14 cellular contexts compared by ENCODE assay signal in genomic region chr19:8558325-8558724, GRCh38.
DNase-seq lines count a peak whose midpoint lies in the region; ATAC-seq lines count a peak whose summit lies in the region.
"Had no signal": no experiment of that assay in that cellular context is flagged by ENCODE, and none has a peak within 500 bp of the region (broad histone marks: within the 10 kb centered on the region; RNA-seq: fewer than 3 reads in every experiment).

No MANE protein-coding gene starts in this region.

- no peak for ATAC-seq in stimulated activated naive CD8-positive, alpha-beta T cell treated with anti-CD3 and anti-CD28 coated beads, Interleukin-15, amount 100 ng/mL, for 72 hours
- no peak for ATAC-seq in effector memory CD8-positive, alpha-beta T cell (replicated peaks)
- ATAC-seq in HG02798 (IDR thresholded peaks at IDR 0.05; ENCODE audit: poor library complexity, unreplicated experiment) (no peak), GM21717 (IDR thresholded peaks at IDR 0.05; ENCODE audit: unreplicated experiment) (no peak)

- no peaks in the 10 kb centered on the region for H3K9me3 Mint-ChIP-seq in T-helper 2 cell treated with Interferon-gamma antibody and Interleukin-4, amounts not matched to agents 5 μg/mL and 100 μg/mL, for 36 hours
- H3K9me3 Mint-ChIP-seq in stimulated activated naive CD8-positive, alpha-beta T cell treated with anti-CD3 and anti-CD28 coated beads, Interleukin-15, Interleukin-2, amounts not matched to agents 100 ng/mL and 50 ng/mL, for 24 hours = no peaks in the 10 kb centered on the region
- no peaks in the 10 kb centered on the region for H3K9me3 Mint-ChIP-seq in stimulated activated naive CD8-positive, alpha-beta T cell treated with anti-CD3 and anti-CD28 coated beads, Interleukin-15, amount 100 ng/mL, for 72 hours
- H3K9me3 Mint-ChIP-seq in effector memory CD8-positive, alpha-beta T cell = no peaks in the 10 kb centered on the region

- no peak overlapping the region for H3K4me3 Mint-ChIP-seq in T-helper 2 cell treated with Interferon-gamma antibody and Interleukin-4, amounts not matched to agents 5 μg/mL and 100 μg/mL, for 36 hours
- H3K4me3 Mint-ChIP-seq in stimulated activated naive CD8-positive, alpha-beta T cell treated with anti-CD3 and anti-CD28 coated beads, Interleukin-15, Interleukin-2, amounts not matched to agents 100 ng/mL and 50 ng/mL, for 24 hours = no peak overlapping the region
- H3K4me3 Mint-ChIP-seq in stimulated activated naive CD8-positive, alpha-beta T cell treated with anti-CD3 and anti-CD28 coated beads, Interleukin-15, amount 100 ng/mL, for 72 hours = no peak overlapping the region
- H3K4me3 Mint-ChIP-seq in effector memory CD8-positive, alpha-beta T cell = peak overlapping the region; percentile 53 to 74

- H3K36me3 Mint-ChIP-seq in T-helper 2 cell treated with Interferon-gamma antibody and Interleukin-4, amounts not matched to agents 5 μg/mL and 100 μg/mL, for 36 hours (ENCODE audit: low read depth) = peaks cover 53% of the 10 kb centered on the region
- no peaks in the 10 kb centered on the region for H3K36me3 Mint-ChIP-seq in stimulated activated naive CD8-positive, alpha-beta T cell treated with anti-CD3 and anti-CD28 coated beads, Interleukin-15, Interleukin-2, amounts not matched to agents 100 ng/mL and 50 ng/mL, for 24 hours (ENCODE audit: low read depth)
- peaks cover 74% of the 10 kb centered on the region for H3K36me3 Mint-ChIP-seq in effector memory CD8-positive, alpha-beta T cell (ENCODE audit: insufficient read depth)

- peak overlapping the region; percentile 57 for H3K27ac Mint-ChIP-seq in T-helper 2 cell treated with Interferon-gamma antibody and Interleukin-4, amounts not matched to agents 5 μg/mL and 100 μg/mL, for 36 hours
- peak overlapping the region; percentile 79 for H3K27ac Mint-ChIP-seq in stimulated activated naive CD8-positive, alpha-beta T cell treated with anti-CD3 and anti-CD28 coated beads, Interleukin-15, Interleukin-2, amounts not matched to agents 100 ng/mL and 50 ng/mL, for 24 hours
- no peak overlapping the region for H3K27ac Mint-ChIP-seq in stimulated activated naive CD8-positive, alpha-beta T cell treated with anti-CD3 and anti-CD28 coated beads, Interleukin-15, amount 100 ng/mL, for 72 hours
- peak overlapping the region; percentile 94 to 98 for H3K27ac Mint-ChIP-seq in effector memory CD8-positive, alpha-beta T cell

- no peaks in the 10 kb centered on the region for H3K27me3 Mint-ChIP-seq in T-helper 2 cell treated with Interferon-gamma antibody and Interleukin-4, amounts not matched to agents 5 μg/mL and 100 μg/mL, for 36 hours (ENCODE audit: low read depth)
- H3K27me3 Mint-ChIP-seq in stimulated activated naive CD8-positive, alpha-beta T cell treated with anti-CD3 and anti-CD28 coated beads, Interleukin-15, Interleukin-2, amounts not matched to agents 100 ng/mL and 50 ng/mL, for 24 hours = no peaks in the 10 kb centered on the region
- no peaks in the 10 kb centered on the region for H3K27me3 Mint-ChIP-seq in stimulated activated naive CD8-positive, alpha-beta T cell treated with anti-CD3 and anti-CD28 coated beads, Interleukin-15, amount 100 ng/mL, for 72 hours
- no peaks in the 10 kb centered on the region for H3K27me3 Mint-ChIP-seq in effector memory CD8-positive, alpha-beta T cell

- no peak for DNase-seq in T-helper 2 cell treated with Interferon-gamma antibody and Interleukin-4, amounts not matched to agents 5 μg/mL and 100 μg/mL, for 36 hours (ENCODE audit: low spot score)
- DNase-seq in T-helper 2 cell (no peak), AG20443 (ENCODE audit: low spot score) (no peak)
- DNase-seq in stimulated activated naive CD8-positive, alpha-beta T cell treated with anti-CD3 and anti-CD28 coated beads, Interleukin-15, amount 100 ng/mL, for 72 hours = no peak
- no peak for DNase-seq in effector memory CD8-positive, alpha-beta T cell
- DNase-seq: 8988T, activated gamma-delta T cell, mucosa of descending colon, NCI-H1436, sigmoid colon, trophoblast cell had no signal

- H3K4me1 Mint-ChIP-seq in T-helper 2 cell treated with Interferon-gamma antibody and Interleukin-4, amounts not matched to agents 5 μg/mL and 100 μg/mL, for 36 hours (ENCODE audit: low read depth) = peaks cover 19% of the 10 kb centered on the region
- peaks cover 16% of the 10 kb centered on the region for H3K4me1 Mint-ChIP-seq in stimulated activated naive CD8-positive, alpha-beta T cell treated with anti-CD3 and anti-CD28 coated beads, Interleukin-15, Interleukin-2, amounts not matched to agents 100 ng/mL and 50 ng/mL, for 24 hours (ENCODE audit: low read depth)
- H3K4me1 Mint-ChIP-seq in stimulated activated naive CD8-positive, alpha-beta T cell treated with anti-CD3 and anti-CD28 coated beads, Interleukin-15, amount 100 ng/mL, for 72 hours = peaks cover 29% of the 10 kb centered on the region
- peaks cover 44 to 61% of the 10 kb centered on the region in 2 donors for H3K4me1 Mint-ChIP-seq in effector memory CD8-positive, alpha-beta T cell (ENCODE audit: low read depth in 2 of 2)

Comparison
In these comparisons a context has a peak if more than half of its experiments do, and no peak if none do; other contexts are left out.
1. H3K27ac Mint-ChIP-seq: peak in T-helper 2 cell treated with Interferon-gamma antibody and Interleukin-4, amounts not matched to agents 5 μg/mL and 100 μg/mL, for 36 hours (single experiment), stimulated activated naive CD8-positive, alpha-beta T cell treated with anti-CD3 and anti-CD28 coated beads, Interleukin-15, Interleukin-2, amounts not matched to agents 100 ng/mL and 50 ng/mL, for 24 hours (single experiment) and effector memory CD8-positive, alpha-beta T cell (2 of 2); none in stimulated activated naive CD8-positive, alpha-beta T cell treated with anti-CD3 and anti-CD28 coated beads, Interleukin-15, amount 100 ng/mL, for 72 hours (0 of 2).
2. H3K4me3 Mint-ChIP-seq: peak in effector memory CD8-positive, alpha-beta T cell (2 of 2); none in T-helper 2 cell treated with Interferon-gamma antibody and Interleukin-4, amounts not matched to agents 5 μg/mL and 100 μg/mL, for 36 hours (single experiment), stimulated activated naive CD8-positive, alpha-beta T cell treated with anti-CD3 and anti-CD28 coated beads, Interleukin-15, Interleukin-2, amounts not matched to agents 100 ng/mL and 50 ng/mL, for 24 hours (single experiment) and stimulated activated naive CD8-positive, alpha-beta T cell treated with anti-CD3 and anti-CD28 coated beads, Interleukin-15, amount 100 ng/mL, for 72 hours (0 of 2).